13 cellular contexts compared by ENCODE assay signal in the genomic region with DNA sequence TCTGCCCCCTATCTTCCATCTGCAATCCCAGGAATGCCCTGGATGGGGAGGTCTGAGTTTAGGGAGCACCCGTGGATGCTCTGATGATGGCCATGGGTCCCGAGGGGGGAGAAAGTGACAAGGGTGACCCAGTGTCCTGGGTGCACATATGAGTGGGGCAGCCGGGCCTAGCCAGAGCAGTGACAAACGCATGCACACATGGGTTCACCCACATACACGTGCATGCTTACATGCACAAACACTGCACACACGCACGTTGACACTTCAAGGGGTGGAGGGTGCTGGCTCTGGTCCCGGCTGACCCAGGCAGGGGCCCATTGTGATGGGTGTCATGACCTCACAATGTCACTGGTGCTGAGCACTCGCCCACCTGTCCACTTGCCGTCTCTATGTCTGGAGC. TPM values are rescaled to one million over a fixed set of nuclear protein-coding genes. Genes with fewer than 3 reads are reported as not detected.
DNase-seq lines count a peak whose midpoint lies in the region; ATAC-seq and TF ChIP-seq lines count a peak whose summit lies in the region.
"Not testable (repeated sequence)": the region's sequence is repeated elsewhere in the genome, so short reads cannot be mapped to it uniquely, and the experiment has no call there.
"Had no signal": no experiment of that assay in that cellular context is flagged by ENCODE, and none has a peak within 500 bp of the region (broad histone marks: within the 10 kb centered on the region; RNA-seq: fewer than 3 reads in every experiment).

A gene (plus strand): TSS at position 384 of the 400 bp plus-strand sequence. CDS start 3,066 bp downstream, outside the sequence.

- H3K4me2 ChIP-seq in HCT116 (ENCODE audit: low read length): peak within 1 kb of the TSS; percentile 47; the same call in 1 of the 2 replicates

- intact Hi-C loops in HCT116 (cut with micrococcal nuclease); Right ventricle myocardium inferior (cut with DNase I); testis (cut with DNase I; ENCODE audit: low total_unique reads): not testable (repeated sequence)

- not testable (repeated sequence) for TF ChIP-seq POLR2A in HCT116 (IDR thresholded peaks at IDR 0.05; ENCODE audit: borderline replicate concordance, extremely low read depth, insufficient read depth, insufficient read length); testis (IDR thresholded peaks at IDR 0.05)

- DNase-seq in GM13976 (ENCODE audit: low spot score): peak; percentile 1
- DNase-seq in HCT116 (ENCODE audit: low read depth, low spot score); testis: not testable (repeated sequence)
- peak; percentile 31 for DNase-seq in Right ventricle myocardium inferior (ENCODE audit: missing footprints)
- peak; percentile 27 for DNase-seq in islet precursor cell

- RAD21 ChIA-PET in HCT116 (lab: Charles Lee; ENCODE audit: low non-redundant PET in 1 of 2, low total read pairs in 2 of 2, uncharacterized antibody in 2 of 2, unreplicated experiment in 2 of 2): not testable (repeated sequence)

- not testable (repeated sequence) for TF ChIP-seq RAD21 in HCT116 (IDR thresholded peaks at IDR 0.05; ENCODE audit: low read depth)

- not testable (repeated sequence) for H3K79me2 ChIP-seq in HCT116 (ENCODE audit: insufficient read depth, low read length)

- not testable (repeated sequence) for H2AFZ ChIP-seq in HCT116 (ENCODE audit: low read depth, low read length, poor library complexity, severe bottlenecking)

- ATAC-seq in HCT116, Right ventricle myocardium inferior: not testable (repeated sequence)

- CTCF ChIA-PET in HCT116 (lab: Charles Lee): not testable (repeated sequence)

- H3K27ac ChIP-seq in HCT116 (ENCODE audit: low read depth, low read length); testis: not testable (repeated sequence)

- not testable (repeated sequence) for BruUV-seq in HCT116 (replicated peaks; lab: Mats Ljungman, UMichigan)

- POLR2A ChIA-PET in HCT116 (lab: Charles Lee): not testable (repeated sequence)

- not testable (repeated sequence) for H3K27me3 ChIP-seq in HCT116 (ENCODE audit: insufficient read depth, low read length); testis

- not testable (repeated sequence) for H3K4me3 ChIP-seq in HCT116 (replicated peaks in 1 of 2; ENCODE audit: low read depth in 1 of 2, low read length in 2 of 2); testis

- not testable (repeated sequence) for H3K9me2 ChIP-seq in HCT116 (ENCODE audit: insufficient read depth)

- not testable (repeated sequence) for H4K20me1 ChIP-seq in HCT116 (ENCODE audit: insufficient read depth)

- H3K9ac ChIP-seq in HCT116 (ENCODE audit: low read length): not testable (repeated sequence)

- 60 to 95% methylated on average over 3 to 8 of the region's 10 CpGs for WGBS in testis, 2 donors

- not testable (repeated sequence) for H3K36me3 ChIP-seq in HCT116 (ENCODE audit: control insufficient read depth in 1 of 2, insufficient read depth in 2 of 2, low read length in 2 of 2); testis (ENCODE audit: low read depth, missing control alignments)

- H3K9me3 ChIP-seq in HCT116 (ENCODE audit: control insufficient read depth in 1 of 2, insufficient read depth in 1 of 2, low read depth in 1 of 2, low read length in 2 of 2); testis: not testable (repeated sequence)

- H3K4me1 ChIP-seq in HCT116 (ENCODE audit: control insufficient read depth in 1 of 2, insufficient read depth in 2 of 2, low read length in 2 of 2): peaks cover 5 to 17% of the 10 kb centered on the region in 2 experiments; a peak in 2 of 4 replicates
- not testable (repeated sequence) for H3K4me1 ChIP-seq in testis

- in situ Hi-C loops in GM13976 (cut with MboI; ENCODE audit: low sequenced_read_pairs, unreplicated experiment): not testable (repeated sequence)

- not testable (repeated sequence) for TF ChIP-seq CTCF in GM13976 (IDR thresholded peaks at IDR 0.05; ENCODE audit: borderline replicate concordance, control extremely low read depth, extremely low read depth, insufficient read depth, missing control alignments); HCT116 (IDR thresholded peaks at IDR 0.05 in 2 of 3, conservative IDR thresholded peaks at IDR 0.05 in 1 of 3; ENCODE audit: borderline replicate concordance in 1 of 3, insufficient read depth in 1 of 3, low read depth in 2 of 3, low read length in 2 of 3); testis (IDR thresholded peaks at IDR 0.05)

RNA-seq across cellular contexts. Expression of the gene that starts here (rescaled TPM):
- total RNA-seq in HCT116 (2021; ENCODE audit: unreplicated experiment) (1.1 TPM), Right ventricle myocardium inferior (not detected), testis (10 to 100 TPM in 1 of 2 donors, 1 to 10 TPM in 1; 9.8 to 18.7 TPM)
- polyA plus RNA-seq in HCT116 (2012): 0.98 and 1.1 TPM in 2 replicates
- polyA plus RNA-seq in testis (ENCODE audit: insufficient read depth, low read depth, low replicate concordance): 23.7 TPM
- total RNA-seq: A172; B cell; Caco-2; CD4-positive, alpha-beta T cell; Daoy had no signal
- polyA plus RNA-seq: CD14-positive monocyte; CD4-positive, alpha-beta memory T cell; CD4-positive, CD25-positive, alpha-beta regulatory T cell had no signal

Comparison
In these comparisons a context has a peak if more than half of its experiments do, and no peak if none do; other contexts are left out.
1. Peak in DNase-seq in Right ventricle myocardium inferior; RNA of the gene not detected or under 1 TPM.